8 cellular contexts compared by ENCODE assay signal in genomic region chr16:89322381-89323119, GRCh38.
DNase-seq lines count a peak whose midpoint lies in the region; ATAC-seq, FAIRE-seq and TF ChIP-seq lines count a peak whose summit lies in the region.

No MANE protein-coding gene starts in this region.

- peak overlapping the region; percentile 1; the same call in 1 of the 2 replicates for H3K4me2 ChIP-seq in K562 (ENCODE audit: insufficient read depth, low read length)

- H3K4me1 ChIP-seq in K562 (replicated peaks in 1 of 2; ENCODE audit: control insufficient read depth in 2 of 2, insufficient read depth in 2 of 2, low read length in 2 of 2) (peaks cover 83 to 88% of the 10 kb centered on the region in 2 experiments), right lobe of liver (peaks cover 0 to 43% (median 14%) of the 10 kb centered on the region in 4 donors)

- peaks cover 98% of the 10 kb centered on the region for H3K79me2 ChIP-seq in K562 (ENCODE audit: control insufficient read depth, insufficient read depth, low read length)

- peak; percentile 60 for FAIRE-seq in K562 (lab: Jason Lieb, UNC)

- peaks cover 31% of the 10 kb centered on the region for H3K9me1 ChIP-seq in K562 (ENCODE audit: control insufficient read depth, insufficient read depth, low read length)

- H3K27ac ChIP-seq in K562 (ENCODE audit: extremely low read depth, low read depth, low read length) (peak overlapping the region; percentile 44; the same call in 1 of the 3 replicates), right lobe of liver (no peak overlapping the region)

- no peaks in the 10 kb centered on the region for H3K27me3 ChIP-seq in K562 (ENCODE audit: control insufficient read depth in 2 of 2, insufficient read depth in 2 of 2, low read length in 2 of 2)
- H3K27me3 ChIP-seq in right lobe of liver = no peaks in the 10 kb centered on the region

- no peaks in the 10 kb centered on the region; the same call in 1 of the 2 replicates for H3K9me3 ChIP-seq in K562 (replicated peaks; ENCODE audit: control insufficient read depth, insufficient read depth, low read depth, low read length)
- H3K9me3 ChIP-seq in right lobe of liver = no peaks in the 10 kb centered on the region

- no peak for TF ChIP-seq EP300 in K562 (IDR thresholded peaks at IDR 0.05; ENCODE audit: low read length)

- ATAC-seq in K562 = no peak
- ATAC-seq in right lobe of liver = peak in 2 of 4 donors; percentile 6 to 8
- ATAC-seq in GM21367 (IDR thresholded peaks at IDR 0.05; ENCODE audit: unreplicated experiment) = no peak

- TF ChIP-seq POLR2A in K562 (conservative IDR thresholded peaks at IDR 0.05) = no peak
- TF ChIP-seq POLR2A in right lobe of liver (IDR thresholded peaks at IDR 0.05) = no peak

- H4K20me1 ChIP-seq in K562 (replicated peaks; ENCODE audit: control insufficient read depth, insufficient read depth, low read length) = peaks cover 55% of the 10 kb centered on the region

- no peak overlapping the region for H2AFZ ChIP-seq in K562 (ENCODE audit: low read depth, low read length)

- WGBS in K562 (ENCODE audit: insufficient coverage, low coverage, missing lambda C conversion rate) = 62% methylated on average over 16 of the region's 17 CpGs
- 58% methylated on average over 15 of the region's 17 CpGs for WGBS in right lobe of liver (ENCODE audit: insufficient coverage, low coverage, low lambda C conversion rate, missing lambda C conversion rate)

- no peak overlapping the region for H3K4me3 ChIP-seq in K562
- H3K4me3 ChIP-seq in right lobe of liver = no peak overlapping the region

- in situ Hi-C loops in K562 (cut with MboI) = no loop called here
- in situ Hi-C loops in G401 (cut with HindIII; ENCODE audit: low sequenced_read_pairs) = no loop called here

- BruUV-seq in K562 (replicated peaks; lab: Mats Ljungman, UMichigan) = no TSS peak

- CTCF ChIA-PET in K562 (lab: Yijun Ruan, JAX; ENCODE audit: low intra/inter-chr PET ratio) = no interaction called here

- DNase-seq in NCI-H1417 (lab: John Stamatoyannopoulos, UW) (peak in 2 of 3 experiments; percentile 46 to 48), NCI-H1417 treated with DMSO at 0.1 percent for 48 hours (lab: John Stamatoyannopoulos, UW) (no peak), NCI-H345 treated with DMSO at 0.1 percent for 48 hours (lab: John Stamatoyannopoulos, UW; ENCODE audit: unreplicated experiment) (peak; percentile 9), K562 (ENCODE audit: extremely low read depth in 1 of 4, low spot score in 3 of 4) (peak; percentile 39 to 55 (median 48)), right lobe of liver (peak in 2 of 3 donors; percentile 23 to 50), GDM1 (lab: John Stamatoyannopoulos, UW) (no peak), G401 (ENCODE audit: low spot score) (no peak)

- POLR2A ChIA-PET in K562 (lab: Yijun Ruan, JAX) = interaction anchor here (0.6 to 1.6 kb wide), 5 partner anchors 9 to 16 kb away, joined by 3 to 6 read pairs (median 3); no protein-coding TSS in a partner anchor

- intact Hi-C loops in K562 (cut with micrococcal nuclease) = no loop called here
- intact Hi-C loops in right lobe of liver (cut with DNase I) = no loop called here

- peaks cover 40% of the 10 kb centered on the region; the same call in 2 of the 3 replicates for H3K36me3 ChIP-seq in K562 (ENCODE audit: control insufficient read depth, insufficient read depth, low read length)
- no peaks in the 10 kb centered on the region for H3K36me3 ChIP-seq in right lobe of liver

- H3K9ac ChIP-seq in K562 (ENCODE audit: insufficient read depth in 1 of 2, low read depth in 2 of 2, low read length in 2 of 2) = peak overlapping the region in 1 of 2 experiments; percentile 82; a peak in 2 of 4 replicates

- TF ChIP-seq CTCF in K562 (IDR thresholded peaks at IDR 0.05 in 2 of 3, conservative IDR thresholded peaks at IDR 0.05 in 1 of 3; ENCODE audit: insufficient read depth in 2 of 3, low read depth in 1 of 3, low read length in 3 of 3) (no peak), right lobe of liver (IDR thresholded peaks at IDR 0.05) (no peak)

- TF ChIP-seq RAD21 in K562 (CRISPR knock-in tag; conservative IDR thresholded peaks at IDR 0.05 in 1 of 2, IDR thresholded peaks at IDR 0.05 in 1 of 2) = no peak

TF ChIP-seq in K562, 482 proteins besides CTCF, POLR2A, EP300 and RAD21 (continues in another document):
- TF ChIP-seq MAFG (tag; conservative IDR thresholded peaks at IDR 0.05) (no peak), POLR2G (IDR thresholded peaks at IDR 0.05; ENCODE audit: low read depth, low read length) (0 out of 2 replicates have a peak, but pooled peaks have one; percentile 15), ETS1 (conservative IDR thresholded peaks at IDR 0.05; ENCODE audit: control insufficient read depth, low read depth, low read length) (no peak), GTF2B (IDR thresholded peaks at IDR 0.05; ENCODE audit: extremely low read depth, insufficient read length) (no peak), SPI1 (IDR thresholded peaks at IDR 0.05; ENCODE audit: borderline replicate concordance, low read depth, low read length) (peak; percentile 56; the same call in 1 of the 2 replicates), CBFA2T2 (conservative IDR thresholded peaks at IDR 0.05) (0 out of 2 replicates have a peak, but pooled peaks have one; percentile 3), MNT (conservative IDR thresholded peaks at IDR 0.05) (peak; percentile 78 to 85), GABPA (tag; conservative IDR thresholded peaks at IDR 0.05; ENCODE audit: low read depth) (peak; percentile 51), ZBTB8A (IDR thresholded peaks at IDR 0.05; ENCODE audit: partially characterized antibody) (no peak), USF1 (CRISPR knock-in tag; IDR thresholded peaks at IDR 0.05) (peak; percentile 79), USF2 (CRISPR knock-in tag; IDR thresholded peaks at IDR 0.05) (peak; percentile 79), RBM22 (IDR thresholded peaks at IDR 0.05; ENCODE audit: low read depth, low read length, poor library complexity, severe bottlenecking) (peak; percentile 63), MAX (CRISPR knock-in tag; IDR thresholded peaks at IDR 0.05) (peak; percentile 51; the same call in 1 of the 2 replicates)

Comparison
In these comparisons a context has a peak if more than half of its experiments do, and no peak if none do; other contexts are left out.
1. DNase-seq: peak in NCI-H1417 (2 of 3), NCI-H345 treated with DMSO at 0.1 percent for 48 hours (single experiment), K562 (4 of 4) and right lobe of liver (2 of 3); none in NCI-H1417 treated with DMSO at 0.1 percent for 48 hours (single experiment), GDM1 (single experiment) and G401 (single experiment).